ENCODE assay signal across 16 cellular contexts in the genomic region with DNA sequence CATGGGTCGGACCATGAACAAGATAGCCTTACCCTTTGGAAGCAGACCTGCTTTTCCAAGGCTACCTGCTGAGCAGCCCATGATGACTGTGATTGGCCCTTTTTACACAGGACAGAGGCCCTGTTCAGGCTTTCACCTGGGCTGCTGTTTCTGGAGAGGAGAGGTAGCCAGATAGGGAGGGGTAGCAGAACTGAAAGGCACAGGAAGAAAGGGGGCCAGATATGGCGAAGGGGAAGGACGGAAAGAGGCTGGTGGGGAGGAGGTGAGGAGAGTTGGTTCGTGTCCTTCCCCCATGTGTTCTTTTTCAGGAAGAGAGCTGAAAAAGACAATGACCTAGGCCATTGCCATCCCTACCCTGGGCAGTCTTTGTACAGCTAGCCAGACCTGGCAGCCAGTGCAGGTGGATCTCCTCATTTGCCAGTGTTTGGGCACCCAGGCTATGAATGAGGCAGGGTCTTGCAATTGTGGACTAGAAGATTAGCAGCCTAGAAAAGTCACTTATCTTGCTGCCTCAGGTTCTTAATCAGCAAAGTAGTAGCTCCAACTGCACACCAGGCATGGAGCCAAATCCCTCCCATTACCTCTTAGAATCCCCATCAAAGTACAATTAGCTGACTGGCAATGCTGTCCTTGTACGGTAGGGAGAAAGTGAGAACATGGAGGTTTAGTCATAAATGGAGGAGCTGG.
DNase-seq lines count a peak whose midpoint lies in the region; ATAC-seq and TF ChIP-seq lines count a peak whose summit lies in the region.
"Had no signal": no experiment of that assay in that cellular context is flagged by ENCODE, and none has a peak within 500 bp of the region (broad histone marks: within the 10 kb centered on the region; RNA-seq: fewer than 3 reads in every experiment).

No MANE protein-coding gene starts in this region.

- TF ChIP-seq POLR2A in heart left ventricle (IDR thresholded peaks at IDR 0.05), result no peak

- H3K36me3 ChIP-seq in HEK293 (ENCODE audit: control insufficient read depth in 2 of 2, insufficient read depth in 1 of 2, low read length in 2 of 2) (no peaks in the 10 kb centered on the region), heart left ventricle (no peaks in the 10 kb centered on the region)
- H3K36me3 ChIP-seq: pancreas had no signal

- TF ChIP-seq CTCF in HEK293 (tag by site-specific recombination; IDR thresholded peaks at IDR 0.05) (no peak), heart left ventricle (IDR thresholded peaks at IDR 0.05) (no peak)

- CTCF ChIA-PET in HEK293 (lab: Yijun Ruan, JAX), result interaction anchor here (0.6 to 1.7 kb wide), 8 partner anchors 9 to 234 kb away, joined by 3 to 9 read pairs (median 5); no protein-coding TSS in a partner anchor

- POLR2A ChIA-PET in HEK293 (lab: Yijun Ruan, JAX), result no interaction called here

- H3K9me3 ChIP-seq in HEK293 (ENCODE audit: control insufficient read depth, insufficient read depth, low read depth, low read length) (no peaks in the 10 kb centered on the region), heart left ventricle (no peaks in the 10 kb centered on the region)
- H3K9me3 ChIP-seq: BLaER1, pancreas had no signal

- DNase-seq in D341Med (ENCODE audit: low spot score), result peak; percentile 52
- DNase-seq in RPMI8226, result peak; percentile 35
- peak; percentile 35 for DNase-seq in inferior parietal cortex (ENCODE audit: extremely low spot score)
- no peak for DNase-seq in stimulated activated CD4-positive, alpha-beta T cell treated with anti-CD3 and anti-CD28 coated beads, Interleukin-4, amount 100 ng/mL, for 4 hours
- no peak for DNase-seq in globus pallidus (ENCODE audit: low spot score)
- no peak for DNase-seq in heart left ventricle
- DNase-seq: activated CD8-positive, alpha-beta T cell treated with anti-CD3 and anti-CD28 coated beads for 36 hours; activated T-cell treated with anti-CD3 and anti-CD28 coated beads, Interleukin-2, amount 50 U/mL, for 48 hours; GM23248; NCI-H1048; NCI-H526; pancreas had no signal

- H3K27ac ChIP-seq in HEK293 (ENCODE audit: extremely low read depth, low read depth, low read length) (no peak overlapping the region), heart left ventricle (no peak overlapping the region)
- H3K27ac ChIP-seq: BLaER1, GM23248, pancreas, skin epidermis had no signal

- H3K4me3 ChIP-seq in HEK293 (ENCODE audit: low read depth, low read length) (no peak overlapping the region), heart left ventricle (no peak overlapping the region)
- H3K4me3 ChIP-seq: BLaER1, GM23248, lung, pancreas, skin epidermis had no signal

- H3K4me1 ChIP-seq in HEK293 (ENCODE audit: control insufficient read depth, insufficient read depth, low read length), result 0 out of 2 replicates have a peak, but pooled peaks cover 4% of the 10 kb centered on the region
- H3K4me1 ChIP-seq in heart left ventricle, result peaks cover 0 to 32% (median 5%) of the 10 kb centered on the region in 12 donors
- H3K4me1 ChIP-seq: BLaER1, pancreas had no signal

- H3K27me3 ChIP-seq in heart left ventricle, result peaks cover 0 to 3% (median 0%) of the 10 kb centered on the region in 9 donors
- H3K27me3 ChIP-seq: pancreas had no signal

- ATAC-seq in heart left ventricle, result no peak
- ATAC-seq: activated CD8-positive, alpha-beta T cell treated with anti-CD3 and anti-CD28 coated beads for 36 hours had no signal

- intact Hi-C loops in heart left ventricle (cut with DNase I), result loop anchor here in 4 of 10 donors (5.0 to 10.0 kb wide), 3 partner anchors 136 to 156 kb away; a partner anchor contains a TSS

- WGBS in heart left ventricle, 4 donors, result 77 to 80% (median 78%) methylated on average over 5 of the region's 5 CpGs

TF ChIP-seq in HEK293, 187 proteins besides CTCF, POLR2A, EP300 and RAD21:
- peak; percentile 35; the same call in 1 of the 2 replicates for TF ChIP-seq ZNF600 (tag by site-specific recombination; IDR thresholded peaks at IDR 0.05)
- no peak for TF ChIP-seq ZNF426 (tag by site-specific recombination; IDR thresholded peaks at IDR 0.05)
- TF ChIP-seq, protein P1, sequence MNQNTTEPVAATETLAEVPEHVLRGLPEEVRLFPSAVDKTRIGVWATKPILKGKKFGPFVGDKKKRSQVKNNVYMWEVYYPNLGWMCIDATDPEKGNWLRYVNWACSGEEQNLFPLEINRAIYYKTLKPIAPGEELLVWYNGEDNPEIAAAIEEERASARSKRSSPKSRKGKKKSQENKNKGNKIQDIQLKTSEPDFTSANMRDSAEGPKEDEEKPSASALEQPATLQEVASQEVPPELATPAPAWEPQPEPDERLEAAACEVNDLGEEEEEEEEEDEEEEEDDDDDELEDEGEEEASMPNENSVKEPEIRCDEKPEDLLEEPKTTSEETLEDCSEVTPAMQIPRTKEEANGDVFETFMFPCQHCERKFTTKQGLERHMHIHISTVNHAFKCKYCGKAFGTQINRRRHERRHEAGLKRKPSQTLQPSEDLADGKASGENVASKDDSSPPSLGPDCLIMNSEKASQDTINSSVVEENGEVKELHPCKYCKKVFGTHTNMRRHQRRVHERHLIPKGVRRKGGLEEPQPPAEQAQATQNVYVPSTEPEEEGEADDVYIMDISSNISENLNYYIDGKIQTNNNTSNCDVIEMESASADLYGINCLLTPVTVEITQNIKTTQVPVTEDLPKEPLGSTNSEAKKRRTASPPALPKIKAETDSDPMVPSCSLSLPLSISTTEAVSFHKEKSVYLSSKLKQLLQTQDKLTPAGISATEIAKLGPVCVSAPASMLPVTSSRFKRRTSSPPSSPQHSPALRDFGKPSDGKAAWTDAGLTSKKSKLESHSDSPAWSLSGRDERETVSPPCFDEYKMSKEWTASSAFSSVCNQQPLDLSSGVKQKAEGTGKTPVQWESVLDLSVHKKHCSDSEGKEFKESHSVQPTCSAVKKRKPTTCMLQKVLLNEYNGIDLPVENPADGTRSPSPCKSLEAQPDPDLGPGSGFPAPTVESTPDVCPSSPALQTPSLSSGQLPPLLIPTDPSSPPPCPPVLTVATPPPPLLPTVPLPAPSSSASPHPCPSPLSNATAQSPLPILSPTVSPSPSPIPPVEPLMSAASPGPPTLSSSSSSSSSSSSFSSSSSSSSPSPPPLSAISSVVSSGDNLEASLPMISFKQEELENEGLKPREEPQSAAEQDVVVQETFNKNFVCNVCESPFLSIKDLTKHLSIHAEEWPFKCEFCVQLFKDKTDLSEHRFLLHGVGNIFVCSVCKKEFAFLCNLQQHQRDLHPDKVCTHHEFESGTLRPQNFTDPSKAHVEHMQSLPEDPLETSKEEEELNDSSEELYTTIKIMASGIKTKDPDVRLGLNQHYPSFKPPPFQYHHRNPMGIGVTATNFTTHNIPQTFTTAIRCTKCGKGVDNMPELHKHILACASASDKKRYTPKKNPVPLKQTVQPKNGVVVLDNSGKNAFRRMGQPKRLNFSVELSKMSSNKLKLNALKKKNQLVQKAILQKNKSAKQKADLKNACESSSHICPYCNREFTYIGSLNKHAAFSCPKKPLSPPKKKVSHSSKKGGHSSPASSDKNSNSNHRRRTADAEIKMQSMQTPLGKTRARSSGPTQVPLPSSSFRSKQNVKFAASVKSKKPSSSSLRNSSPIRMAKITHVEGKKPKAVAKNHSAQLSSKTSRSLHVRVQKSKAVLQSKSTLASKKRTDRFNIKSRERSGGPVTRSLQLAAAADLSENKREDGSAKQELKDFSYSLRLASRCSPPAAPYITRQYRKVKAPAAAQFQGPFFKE (tag by site-specific recombination; IDR thresholded peaks at IDR 0.05; ENCODE audit: borderline replicate concordance), result no peak
- no peak for TF ChIP-seq ZNF544 (tag by site-specific recombination; IDR thresholded peaks at IDR 0.05)
- no peak for TF ChIP-seq FEZF1 (tag by site-specific recombination; IDR thresholded peaks at IDR 0.05)
- TF ChIP-seq ZNF433 (tag by site-specific recombination; IDR thresholded peaks at IDR 0.05; ENCODE audit: low read depth), result no peak
- TF ChIP-seq ZNF791 (tag by site-specific recombination; IDR thresholded peaks at IDR 0.05), result no peak
- TF ChIP-seq PRDM1 (tag by site-specific recombination; IDR thresholded peaks at IDR 0.05), result no peak
- peak; percentile 91 for TF ChIP-seq MZF1 (tag by site-specific recombination; IDR thresholded peaks at IDR 0.05; ENCODE audit: borderline replicate concordance)
- TF ChIP-seq ZNF404 (tag by site-specific recombination; IDR thresholded peaks at IDR 0.05), result no peak
- no peak for TF ChIP-seq ZNF629 (tag by site-specific recombination; IDR thresholded peaks at IDR 0.05)
- peak; percentile 71; the same call in 1 of the 2 replicates for TF ChIP-seq ZNF792 (tag by site-specific recombination; IDR thresholded peaks at IDR 0.05)
- TF ChIP-seq, protein P2, sequence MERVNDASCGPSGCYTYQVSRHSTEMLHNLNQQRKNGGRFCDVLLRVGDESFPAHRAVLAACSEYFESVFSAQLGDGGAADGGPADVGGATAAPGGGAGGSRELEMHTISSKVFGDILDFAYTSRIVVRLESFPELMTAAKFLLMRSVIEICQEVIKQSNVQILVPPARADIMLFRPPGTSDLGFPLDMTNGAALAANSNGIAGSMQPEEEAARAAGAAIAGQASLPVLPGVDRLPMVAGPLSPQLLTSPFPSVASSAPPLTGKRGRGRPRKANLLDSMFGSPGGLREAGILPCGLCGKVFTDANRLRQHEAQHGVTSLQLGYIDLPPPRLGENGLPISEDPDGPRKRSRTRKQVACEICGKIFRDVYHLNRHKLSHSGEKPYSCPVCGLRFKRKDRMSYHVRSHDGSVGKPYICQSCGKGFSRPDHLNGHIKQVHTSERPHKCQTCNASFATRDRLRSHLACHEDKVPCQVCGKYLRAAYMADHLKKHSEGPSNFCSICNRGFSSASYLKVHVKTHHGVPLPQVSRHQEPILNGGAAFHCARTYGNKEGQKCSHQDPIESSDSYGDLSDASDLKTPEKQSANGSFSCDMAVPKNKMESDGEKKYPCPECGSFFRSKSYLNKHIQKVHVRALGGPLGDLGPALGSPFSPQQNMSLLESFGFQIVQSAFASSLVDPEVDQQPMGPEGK (tag by site-specific recombination; IDR thresholded peaks at IDR 0.05), result no peak
- TF ChIP-seq OSR2 (tag by site-specific recombination; IDR thresholded peaks at IDR 0.05), result peak; percentile 87
- TF ChIP-seq ZNF423 (tag by site-specific recombination; IDR thresholded peaks at IDR 0.05), result no peak
- TF ChIP-seq, protein P3, sequence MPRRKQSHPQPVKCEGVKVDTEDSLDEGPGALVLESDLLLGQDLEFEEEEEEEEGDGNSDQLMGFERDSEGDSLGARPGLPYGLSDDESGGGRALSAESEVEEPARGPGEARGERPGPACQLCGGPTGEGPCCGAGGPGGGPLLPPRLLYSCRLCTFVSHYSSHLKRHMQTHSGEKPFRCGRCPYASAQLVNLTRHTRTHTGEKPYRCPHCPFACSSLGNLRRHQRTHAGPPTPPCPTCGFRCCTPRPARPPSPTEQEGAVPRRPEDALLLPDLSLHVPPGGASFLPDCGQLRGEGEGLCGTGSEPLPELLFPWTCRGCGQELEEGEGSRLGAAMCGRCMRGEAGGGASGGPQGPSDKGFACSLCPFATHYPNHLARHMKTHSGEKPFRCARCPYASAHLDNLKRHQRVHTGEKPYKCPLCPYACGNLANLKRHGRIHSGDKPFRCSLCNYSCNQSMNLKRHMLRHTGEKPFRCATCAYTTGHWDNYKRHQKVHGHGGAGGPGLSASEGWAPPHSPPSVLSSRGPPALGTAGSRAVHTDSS (tag by site-specific recombination; IDR thresholded peaks at IDR 0.05), result no peak

Comparison
In these comparisons a context has a peak if more than half of its experiments do, and no peak if none do; other contexts are left out.
1. DNase-seq: peak in D341Med (single experiment), RPMI8226 (single experiment) and inferior parietal cortex (single experiment); none in stimulated activated CD4-positive, alpha-beta T cell treated with anti-CD3 and anti-CD28 coated beads, Interleukin-4, amount 100 ng/mL, for 4 hours (0 of 2), globus pallidus (single experiment) and heart left ventricle (0 of 5).